In genomic region chr2:27489498-27490397, GRCh38 we compare ENCODE assay signal across 8 cellular contexts. TPM values are rescaled to one million over a fixed set of nuclear protein-coding genes. Genes with fewer than 3 reads are reported as not detected.
DNase-seq lines count a peak whose midpoint lies in the region; ATAC-seq and TF ChIP-seq lines count a peak whose summit lies in the region.

TSS of gene IFT172 (minus strand) at chr2:27489743. CDS start at chr2:27489653, 90 bp downstream.

- H3K27ac ChIP-seq in left lung, result peak within 1 kb of the TSS; percentile 71 to 75

- H3K9me3 Mint-ChIP-seq in CD14-positive monocyte, result peaks cover 0 to 9% (median 2%) of the 10 kb centered on the region in 7 donors

- peaks cover 6 to 13% of the 10 kb centered on the region in 2 donors for H3K36me3 Mint-ChIP-seq in CD14-positive monocyte

- ATAC-seq in GM19397 (IDR thresholded peaks at IDR 0.05; ENCODE audit: unreplicated experiment) (peak; percentile 89), HG03565 (IDR thresholded peaks at IDR 0.05; ENCODE audit: unreplicated experiment) (peak; percentile 91), left lung (peak; percentile 98)

- peaks cover 22% of the 10 kb centered on the region for H3K4me1 Mint-ChIP-seq in CD14-positive monocyte

- H3K27me3 ChIP-seq in left lung, result peaks cover 0 to 17% of the 10 kb centered on the region in 2 donors

- peak within 1 kb of the TSS; percentile 77 to 93 (median 88) for H3K27ac Mint-ChIP-seq in CD14-positive monocyte

- H3K36me3 ChIP-seq in left lung, result no peaks in the 10 kb centered on the region

- peak within 1 kb of the TSS; percentile 81 to 92 for H3K4me3 Mint-ChIP-seq in CD14-positive monocyte

- intact Hi-C loops in CD14-positive monocyte (cut with micrococcal nuclease), result loop anchor here (2.0 to 10.0 kb wide), 5 partner anchors 95 to 277 kb away; partner anchors contain the start of genes ATRAID (in 1 of the 2), EIF2B4 (in 1 of the 2), SLC4A1AP (in 1 of the 2) and SLC5A6 (in 1 of the 2)
- intact Hi-C loops in left lung (cut with DNase I), result no loop called here

- H3K4me1 ChIP-seq in left lung, result peaks cover 10 to 18% of the 10 kb centered on the region in 2 donors

- DNase-seq in CD14-positive monocyte (ENCODE audit: low spot score) (peak; percentile 98), NCI-H774 (lab: John Stamatoyannopoulos, UW) (peak; percentile 99), dermis microvascular lymphatic vessel endothelial cell (ENCODE audit: low read depth in 2 of 2) (peak; percentile 98 to 99), left lung (peak; percentile 99 to 100)
- peak; percentile 99 for DNase-seq in activated CD4-positive, alpha-beta T cell treated with anti-CD3 and anti-CD28 coated beads, Interleukin-2, amount 50 U/mL, for 48 hours
- peak; percentile 99 for DNase-seq in stimulated activated CD4-positive, alpha-beta T cell treated with anti-CD3 and anti-CD28 coated beads, Interleukin-2, amount 100 ng/mL, for 4 hours (ENCODE audit: low read depth)

- peaks cover 23 to 25% (median 24%) of the 10 kb centered on the region in 3 donors for H3K27me3 Mint-ChIP-seq in CD14-positive monocyte (ENCODE audit: low read depth in 3 of 3)

- H3K9me3 ChIP-seq in left lung, result no peaks in the 10 kb centered on the region

- peak within 1 kb of the TSS; percentile 52 to 60 for H3K4me3 ChIP-seq in left lung

- TF ChIP-seq CTCF in CD14-positive monocyte (IDR thresholded peaks at IDR 0.05), result no peak
- no peak for TF ChIP-seq CTCF in left lung (IDR thresholded peaks at IDR 0.05)

RNA-seq across cellular contexts. Expression of gene IFT172, which starts in this region (rescaled TPM):
- polyA plus RNA-seq in CD14-positive monocyte, result 1 to 10 TPM; 1.7 to 3.6 TPM
- 10.2 and 11.0 TPM in 2 replicates for total RNA-seq in dermis microvascular lymphatic vessel endothelial cell
- 10 to 100 TPM; 21.0 to 23.8 TPM for total RNA-seq in left lung

Comparison
In these comparisons a context has a peak if more than half of its experiments do, and no peak if none do; other contexts are left out.
1. Peak in every context shown above with its lines: DNase-seq, ATAC-seq, H3K4me3 ChIP-seq and H3K27ac ChIP-seq.
2. intact Hi-C loops: an anchor here in CD14-positive monocyte (2.0 to 10.0 kb wide); none called in left lung.